ENCODE assay signal across 32 cellular contexts in the genomic region with DNA sequence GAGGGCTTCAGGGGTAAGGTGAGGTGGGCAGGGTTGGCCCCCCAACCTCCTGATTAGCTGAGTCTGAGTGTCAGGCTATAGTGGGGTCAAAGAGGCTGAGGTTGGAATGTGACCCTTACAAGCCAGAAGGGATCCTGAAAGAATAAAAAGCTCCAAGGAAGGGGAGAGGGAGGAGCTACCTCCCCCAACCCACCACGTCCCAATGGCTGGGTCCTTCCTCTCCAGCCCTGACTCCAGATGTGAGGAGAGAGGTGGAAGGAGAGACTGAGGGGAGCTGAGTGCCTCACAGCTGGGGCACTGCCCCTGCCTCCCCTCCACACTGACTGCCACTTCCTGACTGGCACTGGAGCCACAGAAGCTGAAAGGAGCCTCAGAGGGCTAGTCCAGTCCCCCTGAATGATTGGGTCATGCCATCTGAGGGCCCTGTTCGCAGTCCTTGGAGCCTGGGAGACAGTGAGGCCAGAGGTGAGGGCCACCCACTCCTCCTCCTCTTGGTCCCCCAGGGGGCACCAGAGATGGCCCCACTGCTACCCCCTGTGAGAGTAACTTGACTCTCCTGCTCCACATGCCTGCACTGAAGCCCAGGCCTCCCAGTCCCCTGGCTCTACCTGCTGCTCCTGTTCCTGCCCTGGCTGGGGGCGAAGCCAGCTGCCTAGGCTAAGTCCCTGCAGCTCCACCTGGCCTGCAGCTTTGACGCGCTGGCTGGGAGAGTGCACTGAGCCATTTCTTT. TPM values are rescaled to one million over a fixed set of nuclear protein-coding genes. Genes with fewer than 3 reads are reported as not detected.
DNase-seq lines count a peak whose midpoint lies in the region; ATAC-seq, FAIRE-seq and TF ChIP-seq lines count a peak whose summit lies in the region.
"Had no signal": no experiment of that assay in that cellular context is flagged by ENCODE, and none has a peak within 500 bp of the region (broad histone marks: within the 10 kb centered on the region; RNA-seq: fewer than 3 reads in every experiment).

No MANE protein-coding gene starts in this region.

- no peak overlapping the region for H2BK15ac ChIP-seq in H1 (ENCODE audit: low read length)

- no peak overlapping the region; the same call in 1 of the 2 replicates for H3K18ac ChIP-seq in H1 (ENCODE audit: extremely low read depth, low read length)

- CTCF ChIA-PET in HepG2 (lab: Yijun Ruan, JAX; ENCODE audit: low intra/inter-chr PET ratio, low total read pairs) (interaction anchor here (1.8 kb wide), 1 partner anchor 42 kb away, joined by 9 read pairs; no protein-coding TSS in a partner anchor), H1 (lab: Charles Lee; ENCODE audit: partially characterized antibody) (interaction anchor here (0.9 to 19.2 kb wide), 14 partner anchors 10 to 277 kb away, joined by 3 to 345 read pairs (median 10); partner anchors contain the start of genes METTL2B, PRRT4 and RBM28)

- H2BK20ac ChIP-seq in H1 (ENCODE audit: low read length), result no peak overlapping the region

- no peaks in the 10 kb centered on the region for H3K79me1 ChIP-seq in H1 (ENCODE audit: low read depth, low read length)

- H2BK120ac ChIP-seq in H1 (replicated peaks; ENCODE audit: low read depth, low read length), result no peak overlapping the region

- no peak overlapping the region for H2BK5ac ChIP-seq in H1 (ENCODE audit: low read depth, low read length)

- TF ChIP-seq POLR2A in HepG2 (IDR thresholded peaks at IDR 0.05; ENCODE audit: insufficient read depth in 1 of 2, low read depth in 2 of 2, low read length in 2 of 2) (no peak), right lobe of liver (IDR thresholded peaks at IDR 0.05) (no peak), H1 (IDR thresholded peaks at IDR 0.05; ENCODE audit: control extremely low read depth in 1 of 2, low read depth in 2 of 2, low read length in 2 of 2) (no peak), upper lobe of left lung (IDR thresholded peaks at IDR 0.05) (no peak)

- H3K4me2 ChIP-seq in HepG2 (ENCODE audit: low read depth, low read length) (no peak overlapping the region), H1 (ENCODE audit: insufficient read depth in 1 of 2, low read depth in 2 of 2, low read length in 2 of 2) (no peak overlapping the region)
- H3K4me2 ChIP-seq: PC-9 had no signal

- TF ChIP-seq EP300 in HepG2 (IDR thresholded peaks at IDR 0.05; ENCODE audit: low read depth in 2 of 2, low read length in 2 of 2) (no peak), HepG2 (CRISPR knock-in tag; IDR thresholded peaks at IDR 0.05; ENCODE audit: borderline replicate concordance) (no peak), H1 (IDR thresholded peaks at IDR 0.05; ENCODE audit: borderline replicate concordance in 1 of 2, low read depth in 2 of 2, low read length in 2 of 2) (no peak), upper lobe of left lung (IDR thresholded peaks at IDR 0.05) (no peak)

- H3K4me3 ChIP-seq in HepG2 (replicated peaks in 1 of 3; ENCODE audit: insufficient read depth in 1 of 3, low read depth in 2 of 3, low read length in 3 of 3), result no peak overlapping the region
- no peak overlapping the region for H3K4me3 ChIP-seq in right lobe of liver
- no peak overlapping the region for H3K4me3 ChIP-seq in H1 (ENCODE audit: extremely low read depth in 1 of 4, insufficient read depth in 2 of 4, low read depth in 3 of 4, low read length in 4 of 4)
- H3K4me3 ChIP-seq in upper lobe of left lung, result no peak overlapping the region
- H3K4me3 ChIP-seq: lower lobe of right lung, PC-9, SJCRH30, thoracic aorta had no signal

- H3K79me2 ChIP-seq in HepG2 (ENCODE audit: insufficient read depth, low read length) (no peaks in the 10 kb centered on the region), H1 (ENCODE audit: control insufficient read depth in 1 of 2, insufficient read depth in 2 of 2, low read length in 2 of 2) (no peaks in the 10 kb centered on the region)

- FAIRE-seq in HepG2 (lab: Jason Lieb, UNC), result no peak
- FAIRE-seq in H1 (lab: Jason Lieb, UNC), result no peak
- no peak for FAIRE-seq in RCC 7860 (lab: Jason Lieb, UNC)
- FAIRE-seq: astrocyte, GM12891, islet of Langerhans, small intestine had no signal

- H3K4me1 ChIP-seq in HepG2 (ENCODE audit: insufficient read depth, low read length) (peaks cover 21% of the 10 kb centered on the region; the same call in 1 of the 2 replicates), right lobe of liver (no peaks in the 10 kb centered on the region), H1 (replicated peaks in 1 of 4; ENCODE audit: control insufficient read depth in 3 of 4, insufficient read depth in 4 of 4, low read length in 3 of 4) (peaks cover 0 to 11% (median 9%) of the 10 kb centered on the region in 4 experiments; a peak in 6 of 7 replicates), upper lobe of left lung (peaks cover 0 to 7% (median 6%) of the 10 kb centered on the region in 4 donors)
- H3K4me1 ChIP-seq: SJCRH30 had no signal

- H4K8ac ChIP-seq in H1 (ENCODE audit: extremely low read depth, insufficient read depth, low read length), result peak overlapping the region; percentile 36; the same call in 1 of the 2 replicates

- peak overlapping the region; percentile 50; the same call in 1 of the 2 replicates for H2BK12ac ChIP-seq in H1 (ENCODE audit: low read depth, low read length)

- H3K27ac ChIP-seq in HepG2 (ENCODE audit: extremely low read length, insufficient read depth, low read length), result no peak overlapping the region
- no peak overlapping the region for H3K27ac ChIP-seq in right lobe of liver
- no peak overlapping the region for H3K27ac ChIP-seq in H1 (ENCODE audit: low read depth, low read length)
- H3K27ac ChIP-seq in upper lobe of left lung, result no peak overlapping the region
- H3K27ac ChIP-seq: HL-60, lower lobe of right lung, PC-9, SJCRH30, thoracic aorta had no signal

- POLR2A ChIA-PET in HepG2 (lab: Yijun Ruan, JAX) (no interaction called here), H1 (lab: Charles Lee; ENCODE audit: partially characterized antibody) (interaction anchor here (0.6 to 1.3 kb wide), 8 partner anchors 8 to 45 kb away, joined by 3 to 6 read pairs (median 4); partner anchors contain the start of gene RBM28)

- H2AK5ac ChIP-seq in H1 (ENCODE audit: low read depth, low read length), result no peak overlapping the region

- H3K9me3 ChIP-seq in HepG2 (ENCODE audit: low read length), result no peaks in the 10 kb centered on the region
- no peaks in the 10 kb centered on the region for H3K9me3 ChIP-seq in right lobe of liver
- no peaks in the 10 kb centered on the region for H3K9me3 ChIP-seq in H1 (ENCODE audit: insufficient read depth in 2 of 2, low read depth in 1 of 2, low read length in 1 of 2)
- H3K9me3 ChIP-seq in upper lobe of left lung, result no peaks in the 10 kb centered on the region
- H3K9me3 ChIP-seq: lower lobe of right lung, SJCRH30, thoracic aorta had no signal

- intact Hi-C loops in HepG2 (cut with micrococcal nuclease; ENCODE audit: unreplicated experiment), result no loop called here
- intact Hi-C loops in right lobe of liver (cut with DNase I), result loop anchor here (5.0 kb wide), 2 partner anchors 37 to 42 kb away; no protein-coding TSS in a partner anchor
- intact Hi-C loops in posterior vena cava (cut with DNase I), result no loop called here

- WGBS in HepG2 (ENCODE audit: low lambda C conversion rate), result 0% methylated on average over 1 of the region's 5 CpGs
- no CpG with 5 or more reads among the region's 5 CpGs for WGBS in right lobe of liver (ENCODE audit: insufficient coverage, low coverage, low lambda C conversion rate, missing lambda C conversion rate)
- WGBS in H1 (ENCODE audit: extremely low coverage in 1 of 2, insufficient coverage in 1 of 2, insufficient read length in 1 of 2, insufficient replicate concordance in 2 of 2, low coverage in 1 of 2, low lambda C conversion rate in 2 of 2, missing lambda C conversion rate in 1 of 2), 2 experiments, result 66% methylated on average over 5 of the region's 5 CpGs; no CpG with 5 or more reads in 1 of the 2 experiments
- 68 to 73% methylated on average over 4 of the region's 5 CpGs for WGBS in upper lobe of left lung, 2 donors

- H4K20me1 ChIP-seq in HepG2 (ENCODE audit: insufficient read depth, low read length), result no peaks in the 10 kb centered on the region
- H4K20me1 ChIP-seq in H1 (replicated peaks in 1 of 2; ENCODE audit: control insufficient read depth in 1 of 2, insufficient read depth in 2 of 2, low read length in 2 of 2), result no peaks in the 10 kb centered on the region

- no TSS peak for BruUV-seq in HepG2 (replicated peaks; lab: Mats Ljungman, UMichigan)

- TF ChIP-seq CTCF in HepG2 (CRISPR knock-in tag; IDR thresholded peaks at IDR 0.05) (0 out of 2 replicates have a peak, but pooled peaks have one; percentile 19), right lobe of liver (IDR thresholded peaks at IDR 0.05) (no peak), H1 (IDR thresholded peaks at IDR 0.05; ENCODE audit: control extremely low read depth in 1 of 3, insufficient read depth in 1 of 3, low read depth in 1 of 3, low read length in 3 of 3) (no peak), upper lobe of left lung (IDR thresholded peaks at IDR 0.05) (no peak)

- no peak overlapping the region for H3K23ac ChIP-seq in H1 (ENCODE audit: insufficient read length)

- H4K5ac ChIP-seq in H1 (ENCODE audit: insufficient read length, low read depth, low read length), result no peak overlapping the region

- H3K9ac ChIP-seq in HepG2 (ENCODE audit: insufficient read depth, low read depth, low read length) (no peak overlapping the region), H1 (replicated peaks in 1 of 4; ENCODE audit: extremely low read depth in 1 of 4, low read depth in 3 of 4, low read length in 3 of 4) (no peak overlapping the region)

- ATAC-seq in HepG2, result peak; percentile 52
- no peak for ATAC-seq in right lobe of liver
- ATAC-seq in upper lobe of left lung (ENCODE audit: low FRiP score in 2 of 2), result no peak
- ATAC-seq: activated T-helper 17 cell treated with anti-CD3 and anti-CD28 coated beads, Interleukin-2, amount 50 U/mL, for 72 hours; lower lobe of right lung; stimulated activated memory B cell treated with anti-CD40 and anti-IgM and Interleukin-4, amounts not matched to agents 10 μg/mL and 1 μg/mL and 100 μg/mL, for 72 hours had no signal

- in situ Hi-C loops in HepG2 (cut with HindIII; ENCODE audit: extremely low pct_ligation_motif_present, low pct_unique_long_range_greater_than_20kb), result no loop called here

- H2AFZ ChIP-seq in HepG2 (ENCODE audit: low read length), result no peak overlapping the region
- H2AFZ ChIP-seq in H1 (ENCODE audit: low read length), result no peak overlapping the region
- H2AFZ ChIP-seq: PC-9 had no signal

- no peak overlapping the region for H4K91ac ChIP-seq in H1 (replicated peaks; ENCODE audit: insufficient read length, low read length)

- no peaks in the 10 kb centered on the region; the same call in 1 of the 2 replicates for H3K23me2 ChIP-seq in H1 (ENCODE audit: low read depth, low read length)

- TF ChIP-seq RAD21 in HepG2 (CRISPR knock-in tag; IDR thresholded peaks at IDR 0.05), result no peak
- TF ChIP-seq RAD21 in H1 (IDR thresholded peaks at IDR 0.05 in 1 of 2, conservative IDR thresholded peaks at IDR 0.05 in 1 of 2; ENCODE audit: low read depth in 2 of 2, low read length in 2 of 2), result no peak

- H3K56ac ChIP-seq in H1 (replicated peaks; ENCODE audit: insufficient read length, low read depth, low read length), result no peak overlapping the region

- H3K4ac ChIP-seq in H1 (replicated peaks; ENCODE audit: insufficient read length, low read depth, low read length), result no peak overlapping the region

- DNase-seq in HepG2 (ENCODE audit: low spot score) (no peak), right lobe of liver (no peak), NCI-H2171 treated with DMSO at 0.1 percent for 48 hours (lab: John Stamatoyannopoulos, UW) (peak; percentile 71), H1 (ENCODE audit: low read depth in 1 of 2, low spot score in 2 of 2) (no peak), posterior vena cava (ENCODE audit: low spot score) (peak; percentile 37), RCC 7860 (ENCODE audit: low spot score) (no peak), putamen (ENCODE audit: low spot score) (no peak), upper lobe of left lung (no peak)
- DNase-seq: activated CD4-positive, alpha-beta T cell treated with anti-CD3 and anti-CD28 coated beads for 4 hours; CD4-positive, alpha-beta T cell; DMS153; effector CD4-positive, alpha-beta T cell; erythroblast; foreskin melanocyte; hippocampal formation; lower lobe of right lung; NCI-H1436; NCI-H748 treated with DMSO at 0.1 percent for 48 hours; PC-9; SJCRH30; small intestine; stimulated activated CD4-positive, alpha-beta T cell treated with anti-CD3 and anti-CD28 coated beads, Interleukin-2, amount 100 ng/mL, for 24 hours had no signal

- peaks cover 0 to 3% of the 10 kb centered on the region in 2 experiments; a peak in 2 of 5 replicates for H3K36me3 ChIP-seq in HepG2 (replicated peaks in 1 of 2; ENCODE audit: control insufficient read depth in 1 of 2, insufficient read depth in 2 of 2, low read length in 2 of 2)
- H3K36me3 ChIP-seq in right lobe of liver, result peaks cover 0 to 2% (median 0%) of the 10 kb centered on the region in 4 donors
- H3K36me3 ChIP-seq in H1 (ENCODE audit: control insufficient read depth in 2 of 4, insufficient read depth in 4 of 4, low read length in 3 of 4), result no peaks in the 10 kb centered on the region
- peaks cover 8 to 29% (median 21%) of the 10 kb centered on the region in 4 donors for H3K36me3 ChIP-seq in upper lobe of left lung

- H3K14ac ChIP-seq in H1 (ENCODE audit: insufficient read length), result no peak overlapping the region

- H3K27me3 ChIP-seq in HepG2 (ENCODE audit: control insufficient read depth in 1 of 2, insufficient read depth in 2 of 2, low read length in 2 of 2) (0 out of 5 replicates have a peak, but pooled peaks cover 1 to 5% of the 10 kb centered on the region in 2 experiments), right lobe of liver (no peaks in the 10 kb centered on the region), H1 (replicated peaks in 1 of 4; ENCODE audit: control insufficient read depth in 3 of 4, extremely low read depth in 1 of 4, insufficient read depth in 3 of 4, low read length in 3 of 4) (peaks cover 0 to 6% (median 0%) of the 10 kb centered on the region in 4 experiments; a peak in 2 of 7 replicates), upper lobe of left lung (peaks cover 0 to 2% (median 0%) of the 10 kb centered on the region in 4 donors)
- H3K27me3 ChIP-seq: SJCRH30 had no signal

RNA-seq across cellular contexts. Expression of gene IMPDH1, which starts 20.5 kb away (rescaled TPM):
- total RNA-seq in HepG2 (2016; rRNA removed; fragmentation: Illumina TruSeq; extraction: Trizol) (18.4 and 22.8 TPM in 2 replicates), right lobe of liver (1 to 10 TPM; 3.0 to 9.8 (median 5.5) TPM), posterior vena cava (10 to 100 TPM; 44.7 to 49.4 TPM), upper lobe of left lung (100 to 1,000 TPM in 2 of 6 donors, 10 to 100 TPM in 4; 47.2 to 107 (median 81.5) TPM)
- 12.3 and 12.6 TPM in 2 replicates for total RNA-seq in HepG2 (2016; cell fraction: cytosol; rRNA removed; fragmentation: Illumina TruSeq; extraction: Trizol; ENCODE audit: low read depth)
- 15.4 and 23.8 TPM in 2 replicates for total RNA-seq in HepG2 (2016; cell fraction: insoluble cytoplasmic fraction; rRNA removed; fragmentation: Illumina TruSeq; extraction: Trizol)
- 28.1 and 28.2 TPM in 2 replicates for total RNA-seq in HepG2 (2016; cell fraction: membrane; rRNA removed; fragmentation: Illumina TruSeq; extraction: Trizol)
- 12.6 and 19.2 TPM in 2 replicates for total RNA-seq in HepG2 (2016; cell fraction: nucleus; rRNA removed; fragmentation: Illumina TruSeq; extraction: Trizol)
- polyA plus RNA-seq in HepG2 (2011; rRNA removed) (34.0 and 49.9 TPM in 2 replicates), H1 (2011; rRNA removed) (45.8 and 65.7 TPM in 2 replicates)
- 31.4 and 37.8 TPM in 2 replicates for polyA plus RNA-seq in HepG2 (2011; cell fraction: cytosol; rRNA removed)
- 92.2 and 93.4 TPM in 2 replicates for polyA plus RNA-seq in HepG2 (2011; cell fraction: nucleus; rRNA removed)
- polyA plus RNA-seq in HepG2 (2012), result 25.0 and 27.5 TPM in 2 replicates
- 18.4 and 18.5 TPM in 2 replicates for polyA plus RNA-seq in HepG2 (2016; cell fraction: cytosol; fragmentation: Illumina TruSeq; extraction: Trizol; ENCODE audit: low read depth)
- 20.6 and 24.8 TPM in 2 replicates for polyA plus RNA-seq in HepG2 (2016; cell fraction: insoluble cytoplasmic fraction; fragmentation: Illumina TruSeq; extraction: Trizol; ENCODE audit: low read depth)
- polyA plus RNA-seq in HepG2 (2016; cell fraction: membrane; fragmentation: Illumina TruSeq; extraction: Trizol; ENCODE audit: low read depth), result 26.7 and 29.0 TPM in 2 replicates
- polyA plus RNA-seq in HepG2 (2016; cell fraction: nucleus; fragmentation: Illumina TruSeq; extraction: Trizol; ENCODE audit: insufficient read depth, low read depth), result 29.2 and 34.5 TPM in 2 replicates
- 82.0 and 176 TPM in 2 replicates for polyA minus RNA-seq in HepG2 (2011; rRNA and poly(A)+ RNA removed; ENCODE audit: low replicate concordance)
- 19.3 and 30.8 TPM in 2 replicates for polyA minus RNA-seq in HepG2 (2011; cell fraction: cytosol; rRNA and poly(A)+ RNA removed)
- polyA minus RNA-seq in HepG2 (2011; cell fraction: nucleus; rRNA and poly(A)+ RNA removed), result 26.3 and 29.8 TPM in 2 replicates
- 44.0 and 45.8 TPM in 2 replicates for total RNA-seq in H1 (2021; fragmentation: NEBNext Ultra II Directional; extraction: Animal tissue kit (Norgen Biotek cat#: 25700))
- 43.6 TPM for polyA plus RNA-seq in H1 (2011; cell fraction: cytosol; rRNA removed)
- polyA plus RNA-seq in H1 (2011; cell fraction: nucleus; rRNA removed), result 114 TPM
- polyA plus RNA-seq in H1 (2012, experiment 1 of 2), result 25.6 to 53.4 TPM (median 41.9 TPM) in 4 replicates
- 34.0 TPM for polyA plus RNA-seq in H1 (2012, experiment 2 of 2)
- 24.3 TPM for polyA plus RNA-seq in H1 (2013, experiment 1 of 2)
- polyA plus RNA-seq in H1 (2013, experiment 2 of 2), result 24.7 TPM
- polyA minus RNA-seq in H1 (2011; rRNA and poly(A)+ RNA removed), result 45.8 and 49.4 TPM in 2 replicates
- 24.7 TPM for polyA minus RNA-seq in H1 (2011; cell fraction: cytosol; rRNA and poly(A)+ RNA removed)
- 44.8 TPM for polyA minus RNA-seq in H1 (2011; cell fraction: nucleus; rRNA and poly(A)+ RNA removed)

RNA-seq across cellular contexts. Expression of gene PRRT4, which starts 27.8 kb away (rescaled TPM):
- total RNA-seq in HepG2 (2016; rRNA removed; fragmentation: Illumina TruSeq; extraction: Trizol), result not detected in 2 replicates
- not detected in 2 replicates for total RNA-seq in HepG2 (2016; cell fraction: cytosol; rRNA removed; fragmentation: Illumina TruSeq; extraction: Trizol; ENCODE audit: low read depth)
- not detected in 2 replicates for total RNA-seq in HepG2 (2016; cell fraction: insoluble cytoplasmic fraction; rRNA removed; fragmentation: Illumina TruSeq; extraction: Trizol)
- not detected in 2 replicates for total RNA-seq in HepG2 (2016; cell fraction: membrane; rRNA removed; fragmentation: Illumina TruSeq; extraction: Trizol)
- total RNA-seq in HepG2 (2016; cell fraction: nucleus; rRNA removed; fragmentation: Illumina TruSeq; extraction: Trizol), result not detected in 2 replicates
- polyA plus RNA-seq in HepG2 (2011; rRNA removed), result not detected in 2 replicates
- not detected in 2 replicates for polyA plus RNA-seq in HepG2 (2011; cell fraction: cytosol; rRNA removed)
- 0.06 TPM in 1 of 2 replicates, not detected in the other for polyA plus RNA-seq in HepG2 (2011; cell fraction: nucleus; rRNA removed)
- polyA plus RNA-seq in HepG2 (2012), result 0.07 TPM in 1 of 2 replicates, not detected in the other
- polyA plus RNA-seq in HepG2 (2016; cell fraction: cytosol; fragmentation: Illumina TruSeq; extraction: Trizol; ENCODE audit: low read depth), result not detected in 2 replicates
- polyA plus RNA-seq in HepG2 (2016; cell fraction: insoluble cytoplasmic fraction; fragmentation: Illumina TruSeq; extraction: Trizol; ENCODE audit: low read depth), result not detected in 2 replicates
- polyA plus RNA-seq in HepG2 (2016; cell fraction: membrane; fragmentation: Illumina TruSeq; extraction: Trizol; ENCODE audit: low read depth), result not detected in 2 replicates
- not detected in 2 replicates for polyA plus RNA-seq in HepG2 (2016; cell fraction: nucleus; fragmentation: Illumina TruSeq; extraction: Trizol; ENCODE audit: insufficient read depth, low read depth)
- polyA minus RNA-seq in HepG2 (2011; rRNA and poly(A)+ RNA removed; ENCODE audit: low replicate concordance), result not detected in 2 replicates
- not detected in 2 replicates for polyA minus RNA-seq in HepG2 (2011; cell fraction: cytosol; rRNA and poly(A)+ RNA removed)
- not detected in 2 replicates for polyA minus RNA-seq in HepG2 (2011; cell fraction: nucleus; rRNA and poly(A)+ RNA removed)
- under 1 TPM in 4 of 6 experiments, not detected in 2; 0.11 to 0.32 (median 0.18) TPM for total RNA-seq in right lobe of liver
- total RNA-seq in H1 (2021; fragmentation: NEBNext Ultra II Directional; extraction: Animal tissue kit (Norgen Biotek cat#: 25700)), result 0.34 and 0.69 TPM in 2 replicates
- polyA plus RNA-seq in H1 (2011; rRNA removed), result 1.0 and 2.4 TPM in 2 replicates
- 0.85 TPM for polyA plus RNA-seq in H1 (2011; cell fraction: cytosol; rRNA removed)
- polyA plus RNA-seq in H1 (2011; cell fraction: nucleus; rRNA removed), result 2.1 TPM
- 0.40 to 1.2 TPM (median 0.82 TPM) in 4 replicates for polyA plus RNA-seq in H1 (2012, experiment 1 of 2)
- polyA plus RNA-seq in H1 (2012, experiment 2 of 2), result 0.54 TPM
- polyA plus RNA-seq in H1 (2013, experiment 1 of 2), result 1.1 TPM
- polyA plus RNA-seq in H1 (2013, experiment 2 of 2), result 1.2 TPM
- polyA minus RNA-seq in H1 (2011; rRNA and poly(A)+ RNA removed), result 0.47 TPM in 1 of 2 replicates, not detected in the other
- polyA minus RNA-seq in H1 (2011; cell fraction: cytosol; rRNA and poly(A)+ RNA removed), result 1.2 TPM
- polyA minus RNA-seq in H1 (2011; cell fraction: nucleus; rRNA and poly(A)+ RNA removed), result 2.0 TPM
- total RNA-seq in posterior vena cava, result 1 to 10 TPM in 1 of 2 donors, under 1 TPM in 1; 0.43 to 1.2 TPM
- total RNA-seq in upper lobe of left lung, result 10 to 100 TPM in 1 of 6 donors, 1 to 10 TPM in 2, under 1 TPM in 3; 0.30 to 10.5 (median 0.91) TPM
- total RNA-seq: M059J; pulmonary artery endothelial cell; T-helper 1 cell treated with Interleukin-12 subunit alpha and Interleukin-12 subunit beta and Interleukin-4 antibody, amounts not matched to agents 30 ng/mL and 1 ng/mL, for 36 hours had no signal

RNA-seq across cellular contexts. Expression of gene RBM28, which starts 45.5 kb away (rescaled TPM):
- total RNA-seq in HepG2 (2016; rRNA removed; fragmentation: Illumina TruSeq; extraction: Trizol), result 49.0 and 61.2 TPM in 2 replicates
- 7.3 and 8.4 TPM in 2 replicates for total RNA-seq in HepG2 (2016; cell fraction: cytosol; rRNA removed; fragmentation: Illumina TruSeq; extraction: Trizol; ENCODE audit: low read depth)
- 50.4 and 59.7 TPM in 2 replicates for total RNA-seq in HepG2 (2016; cell fraction: insoluble cytoplasmic fraction; rRNA removed; fragmentation: Illumina TruSeq; extraction: Trizol)
- total RNA-seq in HepG2 (2016; cell fraction: membrane; rRNA removed; fragmentation: Illumina TruSeq; extraction: Trizol), result 6.4 and 9.5 TPM in 2 replicates
- total RNA-seq in HepG2 (2016; cell fraction: nucleus; rRNA removed; fragmentation: Illumina TruSeq; extraction: Trizol), result 41.5 and 46.2 TPM in 2 replicates
- 20.3 and 20.5 TPM in 2 replicates for polyA plus RNA-seq in HepG2 (2011; rRNA removed)
- 10.7 and 11.3 TPM in 2 replicates for polyA plus RNA-seq in HepG2 (2011; cell fraction: cytosol; rRNA removed)
- polyA plus RNA-seq in HepG2 (2011; cell fraction: nucleus; rRNA removed), result 43.8 and 49.7 TPM in 2 replicates
- 33.1 and 42.8 TPM in 2 replicates for polyA plus RNA-seq in HepG2 (2012)
- 1.6 and 1.9 TPM in 2 replicates for polyA plus RNA-seq in HepG2 (2016; cell fraction: cytosol; fragmentation: Illumina TruSeq; extraction: Trizol; ENCODE audit: low read depth)
- 54.9 and 57.4 TPM in 2 replicates for polyA plus RNA-seq in HepG2 (2016; cell fraction: insoluble cytoplasmic fraction; fragmentation: Illumina TruSeq; extraction: Trizol; ENCODE audit: low read depth)
- 3.8 and 5.7 TPM in 2 replicates for polyA plus RNA-seq in HepG2 (2016; cell fraction: membrane; fragmentation: Illumina TruSeq; extraction: Trizol; ENCODE audit: low read depth)
- 82.8 and 85.5 TPM in 2 replicates for polyA plus RNA-seq in HepG2 (2016; cell fraction: nucleus; fragmentation: Illumina TruSeq; extraction: Trizol; ENCODE audit: insufficient read depth, low read depth)
- 8.3 and 17.5 TPM in 2 replicates for polyA minus RNA-seq in HepG2 (2011; rRNA and poly(A)+ RNA removed; ENCODE audit: low replicate concordance)
- polyA minus RNA-seq in HepG2 (2011; cell fraction: cytosol; rRNA and poly(A)+ RNA removed), result 9.8 and 11.3 TPM in 2 replicates
- polyA minus RNA-seq in HepG2 (2011; cell fraction: nucleus; rRNA and poly(A)+ RNA removed), result 21.2 and 29.0 TPM in 2 replicates
- 10 to 100 TPM in 5 of 6 experiments, 1 to 10 TPM in 1; 9.0 to 17.4 (median 11.1) TPM for total RNA-seq in right lobe of liver
- total RNA-seq in H1 (2021; fragmentation: NEBNext Ultra II Directional; extraction: Animal tissue kit (Norgen Biotek cat#: 25700)), result 65.3 and 68.0 TPM in 2 replicates
- polyA plus RNA-seq in H1 (2011; rRNA removed), result 9.6 and 12.8 TPM in 2 replicates
- polyA plus RNA-seq in H1 (2011; cell fraction: cytosol; rRNA removed), result 22.5 TPM
- 29.4 TPM for polyA plus RNA-seq in H1 (2011; cell fraction: nucleus; rRNA removed)
- 42.6 to 66.7 TPM (median 46.6 TPM) in 4 replicates for polyA plus RNA-seq in H1 (2012, experiment 1 of 2)
- polyA plus RNA-seq in H1 (2012, experiment 2 of 2), result 5.3 TPM
- polyA plus RNA-seq in H1 (2013, experiment 1 of 2), result 33.8 TPM
- 32.7 TPM for polyA plus RNA-seq in H1 (2013, experiment 2 of 2)
- polyA minus RNA-seq in H1 (2011; rRNA and poly(A)+ RNA removed), result 15.3 and 17.3 TPM in 2 replicates
- 27.2 TPM for polyA minus RNA-seq in H1 (2011; cell fraction: cytosol; rRNA and poly(A)+ RNA removed)
- polyA minus RNA-seq in H1 (2011; cell fraction: nucleus; rRNA and poly(A)+ RNA removed), result 21.5 TPM
- 10 to 100 TPM; 32.9 to 33.9 TPM for total RNA-seq in posterior vena cava
- 100 to 1,000 TPM in 1 of 6 donors, 10 to 100 TPM in 5; 20.1 to 108 (median 29.4) TPM for total RNA-seq in upper lobe of left lung

Comparison
In these comparisons a context has a peak if more than half of its experiments do, and no peak if none do; other contexts are left out.
1. intact Hi-C loops: an anchor here in right lobe of liver (5.0 kb wide); none called in HepG2 and posterior vena cava.
2. DNase-seq: peak in NCI-H2171 treated with DMSO at 0.1 percent for 48 hours (single experiment) and posterior vena cava (single experiment); none in HepG2 (single experiment), right lobe of liver (0 of 3), H1 (0 of 2), RCC 7860 (single experiment), putamen (single experiment) and upper lobe of left lung (0 of 2).
3. Of the 41 proteins assayed by ChIP-seq in both HepG2 and H1: peak only in HepG2: CTCF; only in H1: MAX; in both: none; in neither: 39.